ENCODE assay signal across 15 cellular contexts in the genomic region with DNA sequence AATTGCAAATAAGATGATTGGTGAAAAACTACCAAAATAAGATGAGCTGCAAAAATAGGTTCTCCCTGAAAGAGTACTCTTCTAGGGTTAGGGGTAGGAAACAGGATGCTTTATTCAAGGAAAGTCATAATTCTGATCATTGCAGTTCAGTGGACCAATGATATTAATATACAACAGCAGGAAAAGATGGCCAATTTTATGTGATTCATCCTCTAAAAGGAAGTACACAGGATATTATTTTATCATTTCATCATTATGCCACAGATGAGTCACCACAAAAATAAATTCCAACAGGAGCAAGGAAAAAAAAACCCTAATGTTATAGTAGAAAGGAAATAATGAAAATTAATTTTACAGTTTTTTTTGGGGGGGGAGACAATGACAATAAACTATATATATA.
DNase-seq lines count a peak whose midpoint lies in the region; ATAC-seq, FAIRE-seq and TF ChIP-seq lines count a peak whose summit lies in the region.
"Had no signal": no experiment of that assay in that cellular context is flagged by ENCODE, and none has a peak within 500 bp of the region (broad histone marks: within the 10 kb centered on the region; RNA-seq: fewer than 3 reads in every experiment).

No MANE protein-coding gene starts in this region.

- H3K9ac ChIP-seq in adipocyte (ENCODE audit: low read length) = no peak overlapping the region

- H3K36me3 ChIP-seq in adipocyte (ENCODE audit: control insufficient read depth, insufficient read depth, low read length, severe bottlenecking) = no peaks in the 10 kb centered on the region
- H3K36me3 ChIP-seq: lower lobe of right lung had no signal

- DNase-seq in HCEC 1CT (peak; percentile 83), adipocyte (ENCODE audit: low read depth) (peak; percentile 69), fibroblast of the aortic adventitia (ENCODE audit: low read depth) (peak; percentile 69), urothelium cell line (ENCODE audit: low spot score) (peak; percentile 4), SIG-M5 (lab: John Stamatoyannopoulos, UW) (no peak)
- DNase-seq: aorta; effector memory CD4-positive, alpha-beta T cell; lower lobe of right lung; NCI-H1930; NCI-H774; SHP77; stimulated activated naive CD8-positive, alpha-beta T cell treated with anti-CD3 and anti-CD28 coated beads, Interleukin-15, Interleukin-2, amounts not matched to agents 100 U/mL and 50 U/mL, for 24 hours had no signal

- ATAC-seq in esophagus mucosa (no peak), HG03095 (IDR thresholded peaks at IDR 0.05; ENCODE audit: unreplicated experiment) (no peak)
- ATAC-seq: lower lobe of right lung; sciatic nerve; stimulated activated naive CD8-positive, alpha-beta T cell treated with anti-CD3 and anti-CD28 coated beads, Interleukin-15, Interleukin-2, amounts not matched to agents 100 U/mL and 50 U/mL, for 24 hours had no signal

- TF ChIP-seq CTCF in fibroblast of the aortic adventitia (IDR thresholded peaks at IDR 0.05; ENCODE audit: insufficient read depth, low read length) = no peak

- no peak for FAIRE-seq in urothelium cell line (lab: Jason Lieb, UNC)

- H3K4me3 ChIP-seq in adipocyte (ENCODE audit: low read length) (no peak overlapping the region), fibroblast of the aortic adventitia (ENCODE audit: low read depth, low read length) (no peak overlapping the region)
- H3K4me3 ChIP-seq: lower lobe of right lung had no signal

- no peaks in the 10 kb centered on the region for H3K27me3 ChIP-seq in adipocyte (replicated peaks; ENCODE audit: control insufficient read depth, insufficient read depth, low read length)

- H3K9me3 ChIP-seq in adipocyte (ENCODE audit: control insufficient read depth, low read length) = no peaks in the 10 kb centered on the region
- H3K9me3 ChIP-seq: lower lobe of right lung had no signal

- H3K4me1 ChIP-seq in adipocyte (ENCODE audit: control insufficient read depth, insufficient read depth, low read length) = peaks cover 6% of the 10 kb centered on the region
- H3K4me1 ChIP-seq: lower lobe of right lung had no signal
